Comparison of ENCODE assay signal across 8 cellular contexts in the genomic region with DNA sequence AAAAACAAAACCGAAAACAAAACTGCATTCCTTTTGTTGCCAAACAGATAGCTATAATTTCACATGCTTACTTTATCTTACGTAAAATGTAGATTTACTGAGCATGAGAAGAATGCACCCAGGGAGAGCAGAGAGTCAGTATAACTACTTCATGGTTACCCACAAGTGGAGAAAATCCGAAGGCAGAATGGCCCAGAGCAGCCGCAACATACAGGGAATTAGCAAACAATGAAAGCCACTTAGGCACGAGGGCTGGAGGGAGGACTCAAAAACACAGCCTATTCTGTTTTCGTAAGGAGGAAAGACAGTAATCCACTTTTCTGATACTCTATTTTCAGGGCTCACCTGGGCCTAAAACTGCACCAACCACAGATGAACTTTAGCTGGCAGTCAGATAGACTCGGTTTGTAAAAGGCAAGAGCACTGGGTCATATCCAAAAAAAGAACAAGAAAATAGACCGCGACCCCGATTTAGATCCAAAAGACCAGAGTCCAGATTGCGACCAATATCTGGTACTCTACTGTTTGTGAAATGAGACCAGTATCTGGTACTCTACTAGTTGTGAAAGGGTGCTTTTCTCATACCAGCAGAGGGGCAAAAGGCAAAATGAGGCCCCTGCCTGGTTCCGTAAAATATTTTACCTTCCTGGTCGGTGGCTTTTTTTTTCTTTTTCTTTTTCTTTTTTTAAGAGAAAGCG. TPM values are rescaled to one million over a fixed set of nuclear protein-coding genes. Genes with fewer than 3 reads are reported as not detected.
DNase-seq lines count a peak whose midpoint lies in the region; TF ChIP-seq lines count a peak whose summit lies in the region.

No MANE protein-coding gene starts in this region.

- H3K27ac ChIP-seq in Peyer's patch (peak overlapping the region; percentile 45 to 98 (median 94)), ovary (peak overlapping the region; percentile 89 to 97)

- H3K9me3 ChIP-seq in Peyer's patch, result no peaks in the 10 kb centered on the region
- H3K9me3 ChIP-seq in ovary, result no peaks in the 10 kb centered on the region

- intact Hi-C loops in ovary (cut with DNase I), result loop anchor here in 2 of 4 donors (5.0 to 10.0 kb wide), 2 partner anchors 35 to 432 kb away; no protein-coding TSS in a partner anchor

- TF ChIP-seq CTCF in Peyer's patch (IDR thresholded peaks at IDR 0.05) (no peak), ovary (IDR thresholded peaks at IDR 0.05) (no peak)

- TF ChIP-seq EP300 in ovary (IDR thresholded peaks at IDR 0.05), result no peak

- TF ChIP-seq POLR2A in Peyer's patch (IDR thresholded peaks at IDR 0.05) (peak in 1 of 2 donors; percentile 13), erythroblast (IDR thresholded peaks at IDR 0.05; ENCODE audit: low read length) (peak; percentile 29), ovary (IDR thresholded peaks at IDR 0.05) (no peak)

- peaks cover 0 to 48% (median 3%) of the 10 kb centered on the region in 4 donors for H3K4me1 ChIP-seq in Peyer's patch
- H3K4me1 ChIP-seq in ovary (ENCODE audit: insufficient read depth), result peaks cover 16% of the 10 kb centered on the region

- H3K4me3 ChIP-seq in H7 (ENCODE audit: insufficient read depth, low read depth, low read length) (peak overlapping the region; percentile 94), Peyer's patch (peak overlapping the region; percentile 76 to 95 (median 82)), ovary (peak overlapping the region; percentile 92)

- DNase-seq in GM04503 (ENCODE audit: low read depth), result peak; percentile 72
- DNase-seq in H7, result peak; percentile 33
- DNase-seq in Peyer's patch, result no peak
- DNase-seq in erythroblast (lab: John Stamatoyannopoulos, UW), result peak; percentile 38 to 65
- DNase-seq in ovary, result no peak
- no peak for DNase-seq in stimulated activated CD4-positive, alpha-beta T cell treated with anti-CD3 and anti-CD28 coated beads, Interleukin-4, amount 100 ng/mL, for 1 hour
- DNase-seq in activated gamma-delta T cell treated with Interleukin-2 at 50 U/mL for 16 hours, result no peak
- no peak for DNase-seq in NCI-H524 (lab: John Stamatoyannopoulos, UW)

- WGBS in ovary, 3 donors, result 1 to 3% (median 2%) methylated on average over 14 of the region's 14 CpGs

- H3K27me3 ChIP-seq in H7 (ENCODE audit: control insufficient read depth, insufficient read depth, low read length), result no peaks in the 10 kb centered on the region; the same call in 1 of the 2 replicates
- no peaks in the 10 kb centered on the region for H3K27me3 ChIP-seq in Peyer's patch
- no peaks in the 10 kb centered on the region for H3K27me3 ChIP-seq in ovary

- H3K36me3 ChIP-seq in H7 (replicated peaks; ENCODE audit: control insufficient read depth, insufficient read depth, low read length) (no peaks in the 10 kb centered on the region), Peyer's patch (no peaks in the 10 kb centered on the region), ovary (no peaks in the 10 kb centered on the region)

RNA-seq across cellular contexts. Expression of a gene that starts 1.3 kb away (rescaled TPM):
- 6.7 and 6.9 TPM in 2 replicates for total RNA-seq in H7 (2014; rRNA removed; shearing (Covaris generic))
- 1 to 10 TPM; 2.8 to 9.9 (median 7.7) TPM for total RNA-seq in Peyer's patch
- total RNA-seq in ovary, result 10 to 100 TPM; 15.7 to 38.1 (median 29.2) TPM
- polyA plus RNA-seq in ovary, result 10 to 100 TPM; 10.1 to 16.2 TPM

RNA-seq across cellular contexts. Expression of a gene that starts 16.7 kb away (rescaled TPM):
- 0.62 and 2.0 TPM in 2 replicates for total RNA-seq in H7 (2014; rRNA removed; shearing (Covaris generic))
- total RNA-seq in Peyer's patch (1 to 10 TPM in 1 of 4 donors, not detected in 3; 2.5 TPM), ovary (1 to 10 TPM in 2 of 7 donors, under 1 TPM in 5; 0.17 to 7.9 (median 0.60) TPM)
- 1 to 10 TPM in 1 of 2 donors, under 1 TPM in 1; 0.25 to 1.0 TPM for polyA plus RNA-seq in ovary

Comparison
In these comparisons a context has a peak if more than half of its experiments do, and no peak if none do; other contexts are left out.
1. DNase-seq: peak in GM04503 (single experiment), H7 (single experiment) and erythroblast (2 of 2); none in Peyer's patch (0 of 3), ovary (0 of 5), stimulated activated CD4-positive, alpha-beta T cell treated with anti-CD3 and anti-CD28 coated beads, Interleukin-4, amount 100 ng/mL, for 1 hour (single experiment), activated gamma-delta T cell treated with Interleukin-2 at 50 U/mL for 16 hours (single experiment) and NCI-H524 (0 of 2).
2. Peak in every context shown above with its lines, with median percentiles within 50 percentile points of each other: H3K4me3 ChIP-seq.